In genomic region chr1:60280256-60280655, GRCh38 we compare ENCODE assay signal across 17 cellular contexts.
DNase-seq lines count a peak whose midpoint lies in the region; ATAC-seq, FAIRE-seq and TF ChIP-seq lines count a peak whose summit lies in the region.
"Had no signal": no experiment of that assay in that cellular context is flagged by ENCODE, and none has a peak within 500 bp of the region (broad histone marks: within the 10 kb centered on the region; RNA-seq: fewer than 3 reads in every experiment).

No MANE protein-coding gene starts in this region.

- peak; percentile 59 for FAIRE-seq in endothelial cell of umbilical vein (lab: Jason Lieb, UNC)

- H2BK120ac ChIP-seq in neuronal stem cell (ENCODE audit: low read depth, low read length): no peak overlapping the region
- H2BK120ac ChIP-seq in H9 (ENCODE audit: low read depth, low read length, poor library complexity, severe bottlenecking): no peak overlapping the region

- H2BK12ac ChIP-seq in neuronal stem cell (ENCODE audit: low read length): no peak overlapping the region
- no peak overlapping the region for H2BK12ac ChIP-seq in H9 (ENCODE audit: insufficient read length, low read depth, low read length)

- TF ChIP-seq CTCF in endothelial cell of umbilical vein (IDR thresholded peaks at IDR 0.05; ENCODE audit: extremely low read depth in 1 of 2, insufficient read depth in 1 of 2, low read depth in 1 of 2, low read length in 2 of 2) (no peak), H9 (conservative IDR thresholded peaks at IDR 0.05) (no peak)

- H3K9me3 Mint-ChIP-seq in H9: no peaks in the 10 kb centered on the region
- H3K9me3 Mint-ChIP-seq: activated naive CD4-positive, alpha-beta T cell treated with anti-CD3 and anti-CD28 coated beads, Interleukin-2, amount 50 U/mL, for 24 hours; CD8-positive, alpha-beta memory T cell; stimulated activated naive CD8-positive, alpha-beta T cell treated with anti-CD3 and anti-CD28 coated beads, Interleukin-15, Interleukin-2, amounts not matched to agents 100 ng/mL and 50 ng/mL, for 24 hours; T-helper 2 cell treated with Interferon-gamma antibody and Interleukin-4, amounts not matched to agents 5 μg/mL and 100 μg/mL, for 36 hours had no signal

- peak; percentile 25 for DNase-seq in EL
- DNase-seq in NCI-H524 treated with DMSO at 0.1 percent for 48 hours (lab: John Stamatoyannopoulos, UW): peak; percentile 6
- DNase-seq in endothelial cell of umbilical vein (ENCODE audit: low read depth, low spot score): peak; percentile 59
- DNase-seq in neuronal stem cell (ENCODE audit: low spot score): no peak
- DNase-seq in effector CD4-positive, alpha-beta T cell: no peak
- DNase-seq in AML-193 (lab: John Stamatoyannopoulos, UW): no peak
- DNase-seq in H9: no peak
- DNase-seq: activated CD8-positive, alpha-beta memory T cell treated with anti-CD3 and anti-CD28 coated beads, Interleukin-2, amount 10 ng/mL, durations not matched to agents 7 days and 5 days; CD8-positive, alpha-beta memory T cell; mammary epithelial cell; NCI-H1436 treated with DMSO at 0.1 percent for 48 hours; stimulated activated CD4-positive, alpha-beta T cell treated with anti-CD3 and anti-CD28 coated beads, Interleukin-2, amount 100 ng/mL, for 48 hours had no signal

- H4K91ac ChIP-seq in neuronal stem cell (ENCODE audit: low read depth, low read length, poor library complexity) (no peak overlapping the region), H9 (ENCODE audit: insufficient read length, low read depth, low read length) (no peak overlapping the region)

- intact Hi-C loops in endothelial cell of umbilical vein (cut with micrococcal nuclease): loop anchor here (2.0 to 10.0 kb wide), 7 partner anchors 143 to 1307 kb away; no protein-coding TSS in a partner anchor

- WGBS in neuronal stem cell (ENCODE audit: extremely low coverage in 2 of 2, insufficient read length in 2 of 2, insufficient replicate concordance in 1 of 2), 2 donors: no CpG with 5 or more reads among the region's 3 CpGs
- no CpG with 5 or more reads among the region's 3 CpGs for WGBS in H9 (ENCODE audit: extremely low coverage, insufficient read length, low lambda C conversion rate)

- H2AK5ac ChIP-seq in neuronal stem cell (ENCODE audit: low read depth, low read length) (no peak overlapping the region), H9 (ENCODE audit: insufficient read length, low read length) (no peak overlapping the region)

- dilution Hi-C loops in endothelial cell of umbilical vein (cut with MboI; ENCODE audit: extremely low pct_ligation_motif_present, low sequenced_read_pairs): no loop called here

- H3K27me3 ChIP-seq in endothelial cell of umbilical vein (ENCODE audit: control insufficient read depth in 2 of 2, insufficient read depth in 2 of 2, low read length in 2 of 2) (no peaks in the 10 kb centered on the region), neuronal stem cell (ENCODE audit: control insufficient read depth in 3 of 3, insufficient read depth in 3 of 3, low read depth in 1 of 3, low read length in 3 of 3) (no peaks in the 10 kb centered on the region), H9 (ENCODE audit: insufficient read depth, low read length) (no peaks in the 10 kb centered on the region)
- H3K27me3 ChIP-seq: heart left ventricle had no signal

- H4K8ac ChIP-seq in neuronal stem cell (ENCODE audit: low read depth, low read length) (no peak overlapping the region), H9 (replicated peaks; ENCODE audit: insufficient read length, low read depth, low read length) (no peak overlapping the region)

- no peaks in the 10 kb centered on the region for H3K27me3 Mint-ChIP-seq in H9 (ENCODE audit: low read depth)
- H3K27me3 Mint-ChIP-seq: activated CD8-positive, alpha-beta memory T cell treated with anti-CD3 and anti-CD28 coated beads, Interleukin-2, amount 10 ng/mL, durations not matched to agents 7 days and 5 days had no signal

- H2AFZ ChIP-seq in endothelial cell of umbilical vein (ENCODE audit: low read depth, low read length): peak overlapping the region; percentile 18
- no peak overlapping the region for H2AFZ ChIP-seq in neuronal stem cell (ENCODE audit: low read length)
- no peak overlapping the region for H2AFZ ChIP-seq in H9 (ENCODE audit: low read length)

- H3K4me1 ChIP-seq in endothelial cell of umbilical vein (ENCODE audit: control insufficient read depth, extremely low read depth, insufficient read depth, low read length) (peaks cover 40% of the 10 kb centered on the region), neuronal stem cell (ENCODE audit: control insufficient read depth in 2 of 2, insufficient read depth in 1 of 2, low read depth in 1 of 2, low read length in 2 of 2) (peaks cover 0 to 3% of the 10 kb centered on the region in 2 donors), H9 (ENCODE audit: insufficient read depth, low read length) (peaks cover 2% of the 10 kb centered on the region; the same call in 1 of the 2 replicates)

- no peaks in the 10 kb centered on the region for H3K36me3 ChIP-seq in endothelial cell of umbilical vein (ENCODE audit: control insufficient read depth in 2 of 2, extremely low read depth in 1 of 2, insufficient read depth in 2 of 2, low read length in 2 of 2)
- H3K36me3 ChIP-seq in neuronal stem cell (replicated peaks in 1 of 2; ENCODE audit: control insufficient read depth in 2 of 2, insufficient read depth in 2 of 2, low read length in 2 of 2): no peaks in the 10 kb centered on the region
- H3K36me3 ChIP-seq: heart left ventricle had no signal

- H3K56ac ChIP-seq in H9 (ENCODE audit: insufficient read length, low read depth, low read length): no peak overlapping the region

- no peaks in the 10 kb centered on the region for H3K9me3 ChIP-seq in endothelial cell of umbilical vein (replicated peaks; ENCODE audit: control insufficient read depth, insufficient read depth, low read length)
- H3K9me3 ChIP-seq in neuronal stem cell (replicated peaks in 1 of 2; ENCODE audit: control insufficient read depth in 2 of 2, insufficient read depth in 1 of 2, low read depth in 1 of 2, low read length in 2 of 2): no peaks in the 10 kb centered on the region
- no peaks in the 10 kb centered on the region for H3K9me3 ChIP-seq in H9 (ENCODE audit: control insufficient read depth, low read depth, low read length)
- H3K9me3 ChIP-seq: heart left ventricle had no signal

- H2BK15ac ChIP-seq in neuronal stem cell (ENCODE audit: low read length) (no peak overlapping the region), H9 (ENCODE audit: low read depth, low read length) (no peak overlapping the region)

- peak overlapping the region; percentile 15 for H3K4me2 ChIP-seq in endothelial cell of umbilical vein (ENCODE audit: insufficient read depth, low read length)
- H3K4me2 ChIP-seq in neuronal stem cell (ENCODE audit: insufficient read depth, low read length, poor library complexity, severe bottlenecking): no peak overlapping the region
- no peak overlapping the region for H3K4me2 ChIP-seq in H9 (ENCODE audit: insufficient read depth, insufficient read length, low read length)

- H3K79me1 ChIP-seq in neuronal stem cell (ENCODE audit: low read depth, low read length) (no peaks in the 10 kb centered on the region), H9 (ENCODE audit: insufficient read depth, low read depth, low read length, poor library complexity, severe bottlenecking) (no peaks in the 10 kb centered on the region)

- POLR2A ChIA-PET in endothelial cell of umbilical vein (lab: Charles Lee): no interaction called here

- H2BK20ac ChIP-seq in H9 (ENCODE audit: low read depth, low read length, poor library complexity, severe bottlenecking): no peak overlapping the region

- no peaks in the 10 kb centered on the region for H3K79me2 ChIP-seq in endothelial cell of umbilical vein (ENCODE audit: control insufficient read depth, insufficient read depth, low read length)
- H3K79me2 ChIP-seq in H9 (ENCODE audit: insufficient read depth, low read length): no peaks in the 10 kb centered on the region

- H3K27ac Mint-ChIP-seq in H9: no peak overlapping the region; a peak in 1 of 7 replicates
- H3K27ac Mint-ChIP-seq: activated CD8-positive, alpha-beta memory T cell treated with anti-CD3 and anti-CD28 coated beads, Interleukin-2, amount 10 ng/mL, durations not matched to agents 7 days and 5 days; activated naive CD4-positive, alpha-beta T cell treated with anti-CD3 and anti-CD28 coated beads, Interleukin-2, amount 50 U/mL, for 24 hours; CD8-positive, alpha-beta memory T cell; stimulated activated naive CD8-positive, alpha-beta T cell treated with anti-CD3 and anti-CD28 coated beads, Interleukin-15, Interleukin-2, amounts not matched to agents 100 ng/mL and 50 ng/mL, for 24 hours; T-helper 2 cell treated with Interferon-gamma antibody and Interleukin-4, amounts not matched to agents 5 μg/mL and 100 μg/mL, for 36 hours had no signal

- TF ChIP-seq POLR2A in endothelial cell of umbilical vein (IDR thresholded peaks at IDR 0.05; ENCODE audit: low read depth, low read length): no peak

- H3K4ac ChIP-seq in neuronal stem cell (ENCODE audit: low read length): peak overlapping the region; percentile 84
- no peak overlapping the region for H3K4ac ChIP-seq in H9 (ENCODE audit: low read depth, low read length)

- no peak for ATAC-seq in HG02678 (IDR thresholded peaks at IDR 0.05; ENCODE audit: unreplicated experiment)
- ATAC-seq: activated CD8-positive, alpha-beta memory T cell treated with anti-CD3 and anti-CD28 coated beads, Interleukin-2, amount 10 ng/mL, durations not matched to agents 7 days and 5 days had no signal

- peak overlapping the region; percentile 74 for H3K27ac ChIP-seq in endothelial cell of umbilical vein (ENCODE audit: insufficient read depth, low read depth, low read length)
- H3K27ac ChIP-seq in neuronal stem cell (replicated peaks; ENCODE audit: low read length): no peak overlapping the region
- H3K27ac ChIP-seq in H9 (ENCODE audit: insufficient read length, low read depth, low read length): no peak overlapping the region
- H3K27ac ChIP-seq: heart left ventricle had no signal

- peak overlapping the region; percentile 71 for H3K18ac ChIP-seq in neuronal stem cell (ENCODE audit: low read length)
- H3K18ac ChIP-seq in H9 (ENCODE audit: insufficient read length, low read depth, low read length): no peak overlapping the region

- H3K14ac ChIP-seq in neuronal stem cell (ENCODE audit: low read length) (no peak overlapping the region), H9 (ENCODE audit: insufficient read depth, low read length) (no peak overlapping the region)

- H4K20me1 ChIP-seq in endothelial cell of umbilical vein (replicated peaks; ENCODE audit: control insufficient read depth, extremely low read depth, insufficient read depth, low read length) (no peaks in the 10 kb centered on the region), H9 (ENCODE audit: control insufficient read depth, insufficient read depth, insufficient read length) (no peaks in the 10 kb centered on the region)

- no peaks in the 10 kb centered on the region for H3K9me1 ChIP-seq in endothelial cell of umbilical vein (replicated peaks; ENCODE audit: control insufficient read depth, extremely low read depth, insufficient read depth, low read length)

- CTCF ChIA-PET in endothelial cell of umbilical vein (lab: Charles Lee): interaction anchor here (0.9 to 3.5 kb wide), 20 partner anchors 10 to 1573 kb away, joined by 3 to 149 read pairs (median 12); no protein-coding TSS in a partner anchor

- H3T11ph ChIP-seq in H9 (ENCODE audit: low read length): no peak overlapping the region

- no peak overlapping the region for H2BK5ac ChIP-seq in neuronal stem cell (ENCODE audit: low read length)
- no peak overlapping the region for H2BK5ac ChIP-seq in H9 (ENCODE audit: insufficient read length, low read length)

- H3K23ac ChIP-seq in neuronal stem cell (ENCODE audit: low read depth, low read length, poor library complexity): no peak overlapping the region
- H3K23ac ChIP-seq in H9 (ENCODE audit: insufficient read length, low read depth, low read length): no peak overlapping the region

- no peaks in the 10 kb centered on the region for H3K36me3 Mint-ChIP-seq in H9 (ENCODE audit: insufficient read depth in 1 of 3, low read depth in 3 of 3)
- H3K36me3 Mint-ChIP-seq: activated CD8-positive, alpha-beta memory T cell treated with anti-CD3 and anti-CD28 coated beads, Interleukin-2, amount 10 ng/mL, durations not matched to agents 7 days and 5 days; activated naive CD4-positive, alpha-beta T cell treated with anti-CD3 and anti-CD28 coated beads, Interleukin-2, amount 50 U/mL, for 24 hours; CD8-positive, alpha-beta memory T cell had no signal

- peaks cover 11 to 13% of the 10 kb centered on the region in 2 experiments for H3K4me1 Mint-ChIP-seq in H9

- no TSS peak for BruUV-seq in endothelial cell of umbilical vein (replicated peaks; lab: Mats Ljungman, UMichigan)

- no peak overlapping the region for H4K5ac ChIP-seq in H9 (ENCODE audit: insufficient read length, low read depth, low read length)

- H3K23me2 ChIP-seq in H9 (ENCODE audit: insufficient read length, low read depth, low read length, poor library complexity, severe bottlenecking): no peaks in the 10 kb centered on the region

- H3K9ac ChIP-seq in endothelial cell of umbilical vein (replicated peaks; ENCODE audit: extremely low read depth, insufficient read depth, low read length) (peak overlapping the region; percentile 16), neuronal stem cell (ENCODE audit: low read depth, low read length, poor library complexity) (no peak overlapping the region), H9 (ENCODE audit: extremely low read depth, insufficient read length, low read length) (no peak overlapping the region)

- H3K4me3 Mint-ChIP-seq in H9: no peak overlapping the region
- H3K4me3 Mint-ChIP-seq: activated CD8-positive, alpha-beta memory T cell treated with anti-CD3 and anti-CD28 coated beads, Interleukin-2, amount 10 ng/mL, durations not matched to agents 7 days and 5 days; activated naive CD4-positive, alpha-beta T cell treated with anti-CD3 and anti-CD28 coated beads, Interleukin-2, amount 50 U/mL, for 24 hours; CD8-positive, alpha-beta memory T cell; stimulated activated naive CD8-positive, alpha-beta T cell treated with anti-CD3 and anti-CD28 coated beads, Interleukin-15, Interleukin-2, amounts not matched to agents 100 ng/mL and 50 ng/mL, for 24 hours; T-helper 2 cell treated with Interferon-gamma antibody and Interleukin-4, amounts not matched to agents 5 μg/mL and 100 μg/mL, for 36 hours had no signal

- no peak overlapping the region for H3K4me3 ChIP-seq in endothelial cell of umbilical vein (replicated peaks in 1 of 3; ENCODE audit: insufficient read depth in 1 of 3, low read depth in 1 of 3, low read length in 3 of 3)
- no peak overlapping the region for H3K4me3 ChIP-seq in neuronal stem cell (ENCODE audit: low read length in 2 of 2)
- H3K4me3 ChIP-seq: heart left ventricle had no signal

Comparison
In these comparisons a context has a peak if more than half of its experiments do, and no peak if none do; other contexts are left out.
1. DNase-seq: peak in EL (single experiment), NCI-H524 treated with DMSO at 0.1 percent for 48 hours (single experiment) and endothelial cell of umbilical vein (single experiment); none in neuronal stem cell (single experiment), effector CD4-positive, alpha-beta T cell (single experiment), AML-193 (0 of 2) and H9 (single experiment).